ENCODE assay signal across 39 cellular contexts in the genomic region with DNA sequence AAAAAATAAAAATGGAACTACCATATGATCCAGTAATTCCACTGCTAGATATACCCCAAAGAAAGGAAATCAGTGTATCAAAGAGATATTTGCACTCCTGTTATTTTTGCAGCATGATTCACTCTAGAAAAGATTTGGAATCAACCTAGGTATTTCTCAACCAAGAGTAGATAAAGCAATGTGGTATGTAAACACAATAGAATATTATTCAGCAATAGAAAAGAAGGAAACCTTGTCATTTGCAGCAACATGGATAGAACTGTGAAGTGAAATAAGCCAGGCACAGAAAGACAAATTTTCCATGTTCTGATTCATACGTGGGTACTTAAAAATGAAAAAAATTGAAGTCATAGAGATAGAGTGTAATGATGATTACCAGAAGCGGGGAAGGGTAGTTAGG.
"Had no signal": no experiment of that assay in that cellular context is flagged by ENCODE, and none has a peak within 500 bp of the region (broad histone marks: within the 10 kb centered on the region; RNA-seq: fewer than 3 reads in every experiment).

No MANE protein-coding gene starts in this region.

- FAIRE-seq: bronchial epithelial cell, TTC549 had no signal

- H3K36me3 Mint-ChIP-seq: activated CD8-positive, alpha-beta memory T cell treated with anti-CD3 and anti-CD28 coated beads, Interleukin-2, amount 10 ng/mL, durations not matched to agents 7 days and 5 days; activated naive CD4-positive, alpha-beta T cell treated with anti-CD3 and anti-CD28 coated beads, Interleukin-2, amount 10 ng/mL, durations not matched to agents 7 days and 5 days; activated naive CD4-positive, alpha-beta T cell treated with anti-CD3 and anti-CD28 coated beads, Interleukin-2, amount 50 U/mL, for 24 hours; activated naive CD8-positive, alpha-beta T cell; activated naive CD8-positive, alpha-beta T cell treated with anti-CD3 and anti-CD28 coated beads, Interleukin-2, amount 10 ng/mL, durations not matched to agents 7 days and 5 days; brain had no signal

- DNase-seq: activated CD4-positive, alpha-beta memory T cell treated with anti-CD3 and anti-CD28 coated beads, Interleukin-2, amount 10 ng/mL, durations not matched to agents 7 days and 5 days; activated CD4-positive, alpha-beta T cell treated with anti-CD3 and anti-CD28 coated beads for 1 hour; activated CD4-positive, alpha-beta T cell treated with anti-CD3 and anti-CD28 coated beads for 36 hours; activated CD4-positive, alpha-beta T cell treated with anti-CD3 and anti-CD28 coated beads for 48 hours; activated CD4-positive, alpha-beta T cell treated with anti-CD3 and anti-CD28 coated beads, Interleukin-2, amount 10 ng/mL, durations not matched to agents 7 days and 5 days; activated CD4-positive, alpha-beta T cell treated with anti-CD3 and anti-CD28 coated beads, Interleukin-2, amount 50 U/mL, for 48 hours; activated CD4-positive, CD25-positive, alpha-beta regulatory T cell; activated CD8-positive, alpha-beta memory T cell treated with anti-CD3 and anti-CD28 coated beads for 24 hours; activated CD8-positive, alpha-beta memory T cell treated with anti-CD3 and anti-CD28 coated beads, Interleukin-2, amount 10 ng/mL, durations not matched to agents 7 days and 5 days; activated CD8-positive, alpha-beta memory T cell treated with anti-CD3 and anti-CD28 coated beads, Interleukin-2, amount 50 U/mL, for 48 hours; activated CD8-positive, alpha-beta T cell treated with anti-CD3 and anti-CD28 coated beads, Interleukin-2, amount 10 ng/mL, durations not matched to agents 7 days and 5 days; activated effector memory CD4-positive, alpha-beta T cell treated with Interleukin-2 at 50 U/mL for 16 hours; activated gamma-delta T cell; activated naive CD4-positive, alpha-beta T cell treated with anti-CD3 and anti-CD28 coated beads, Interleukin-2, amount 10 ng/mL, durations not matched to agents 7 days and 5 days; activated naive CD4-positive, alpha-beta T cell treated with Interleukin-2 at 50 U/mL for 16 hours; activated naive CD8-positive, alpha-beta T cell treated with anti-CD3 and anti-CD28 coated beads, Interleukin-2, amount 10 ng/mL, durations not matched to agents 7 days and 5 days; activated naive CD8-positive, alpha-beta T cell treated with anti-CD3 and anti-CD28 coated beads, Interleukin-2, amount 50 U/mL, for 24 hours; activated T-cell treated with anti-CD3 and anti-CD28 coated beads, Interleukin-2, amount 50 U/mL, for 24 hours; activated T-cell treated with anti-CD3 and anti-CD28 coated beads, Interleukin-2, amount 50 U/mL, for 48 hours; amniotic stem cell; aorta; caudate nucleus; cerebellar nuclear complex; T-helper 1 cell; T-helper 2 cell; T-helper 9 cell; WERI-Rb-1 had no signal

- H3K36me3 ChIP-seq: cardiac muscle cell, WERI-Rb-1 had no signal

- H3K27ac Mint-ChIP-seq: activated CD4-positive, alpha-beta memory T cell treated with anti-CD3 and anti-CD28 coated beads, Interleukin-2, amount 10 ng/mL, durations not matched to agents 7 days and 5 days; activated CD4-positive, alpha-beta T cell treated with anti-CD3 and anti-CD28 coated beads for 36 hours; activated CD4-positive, alpha-beta T cell treated with anti-CD3 and anti-CD28 coated beads, Interleukin-2, amount 10 ng/mL, durations not matched to agents 7 days and 5 days; activated CD8-positive, alpha-beta memory T cell treated with anti-CD3 and anti-CD28 coated beads, Interleukin-2, amount 10 ng/mL, durations not matched to agents 7 days and 5 days; activated CD8-positive, alpha-beta T cell treated with anti-CD3 and anti-CD28 coated beads, Interleukin-2, amount 10 ng/mL, durations not matched to agents 7 days and 5 days; activated naive CD4-positive, alpha-beta T cell treated with anti-CD3 and anti-CD28 coated beads, Interleukin-2, amount 10 ng/mL, durations not matched to agents 7 days and 5 days; activated naive CD4-positive, alpha-beta T cell treated with anti-CD3 and anti-CD28 coated beads, Interleukin-2, amount 50 U/mL, for 24 hours; activated naive CD8-positive, alpha-beta T cell; activated naive CD8-positive, alpha-beta T cell treated with anti-CD3 and anti-CD28 coated beads, Interleukin-2, amount 10 ng/mL, durations not matched to agents 7 days and 5 days; activated naive CD8-positive, alpha-beta T cell treated with anti-CD3 and anti-CD28 coated beads, Interleukin-2, amount 50 U/mL, for 24 hours; activated T-cell treated with anti-CD3 and anti-CD28 coated beads, Interleukin-2, amount 50 U/mL, for 24 hours; activated T-helper 2 cell treated with anti-CD3 and anti-CD28 coated beads, Interferon-gamma antibody, Interleukin-2, Interleukin-4, amounts not matched to agents 10 μg/mL and 5 μg/mL and 100 μg/mL, durations not matched to agents 14 hours and 24 hours and 36 hours; brain; T-helper 1 cell treated with Interleukin-12 subunit alpha and Interleukin-12 subunit beta and Interleukin-4 antibody, amounts not matched to agents 30 μg/mL and 1 μg/mL, for 36 hours; T-helper 2 cell treated with Interferon-gamma antibody and Interleukin-4, amounts not matched to agents 5 μg/mL and 100 μg/mL, for 36 hours; WTC11 had no signal

- H3K9me3 Mint-ChIP-seq: activated CD4-positive, alpha-beta T cell treated with anti-CD3 and anti-CD28 coated beads, Interleukin-2, amount 10 ng/mL, durations not matched to agents 7 days and 5 days; activated naive CD4-positive, alpha-beta T cell treated with anti-CD3 and anti-CD28 coated beads, Interleukin-2, amount 10 ng/mL, durations not matched to agents 7 days and 5 days; activated naive CD4-positive, alpha-beta T cell treated with anti-CD3 and anti-CD28 coated beads, Interleukin-2, amount 50 U/mL, for 24 hours; T-helper 1 cell treated with Interleukin-12 subunit alpha and Interleukin-12 subunit beta and Interleukin-4 antibody, amounts not matched to agents 30 μg/mL and 1 μg/mL, for 36 hours had no signal

- H3K4me1 Mint-ChIP-seq: activated CD4-positive, alpha-beta memory T cell treated with anti-CD3 and anti-CD28 coated beads, Interleukin-2, amount 10 ng/mL, durations not matched to agents 7 days and 5 days; activated CD4-positive, alpha-beta T cell treated with anti-CD3 and anti-CD28 coated beads for 36 hours; activated CD4-positive, alpha-beta T cell treated with anti-CD3 and anti-CD28 coated beads, Interleukin-2, amount 10 ng/mL, durations not matched to agents 7 days and 5 days; activated CD8-positive, alpha-beta memory T cell treated with anti-CD3 and anti-CD28 coated beads, Interleukin-2, amount 10 ng/mL, durations not matched to agents 7 days and 5 days; activated naive CD4-positive, alpha-beta T cell treated with anti-CD3 and anti-CD28 coated beads, Interleukin-2, amount 10 ng/mL, durations not matched to agents 7 days and 5 days; activated naive CD4-positive, alpha-beta T cell treated with anti-CD3 and anti-CD28 coated beads, Interleukin-2, amount 50 U/mL, for 24 hours; activated naive CD8-positive, alpha-beta T cell treated with anti-CD3 and anti-CD28 coated beads, Interleukin-2, amount 10 ng/mL, durations not matched to agents 7 days and 5 days; activated naive CD8-positive, alpha-beta T cell treated with anti-CD3 and anti-CD28 coated beads, Interleukin-2, amount 50 U/mL, for 24 hours; central memory CD8-positive, alpha-beta T cell had no signal

- H3K27me3 Mint-ChIP-seq: activated CD4-positive, alpha-beta memory T cell treated with anti-CD3 and anti-CD28 coated beads, Interleukin-2, amount 10 ng/mL, durations not matched to agents 7 days and 5 days; activated CD4-positive, alpha-beta T cell treated with anti-CD3 and anti-CD28 coated beads for 36 hours; activated CD4-positive, alpha-beta T cell treated with anti-CD3 and anti-CD28 coated beads, Interleukin-2, amount 10 ng/mL, durations not matched to agents 7 days and 5 days; activated CD8-positive, alpha-beta memory T cell treated with anti-CD3 and anti-CD28 coated beads, Interleukin-2, amount 10 ng/mL, durations not matched to agents 7 days and 5 days; activated naive CD4-positive, alpha-beta T cell treated with anti-CD3 and anti-CD28 coated beads, Interleukin-2, amount 10 ng/mL, durations not matched to agents 7 days and 5 days; activated naive CD4-positive, alpha-beta T cell treated with anti-CD3 and anti-CD28 coated beads, Interleukin-2, amount 50 U/mL, for 24 hours; activated naive CD8-positive, alpha-beta T cell; activated naive CD8-positive, alpha-beta T cell treated with anti-CD3 and anti-CD28 coated beads, Interleukin-2, amount 10 ng/mL, durations not matched to agents 7 days and 5 days; activated naive CD8-positive, alpha-beta T cell treated with anti-CD3 and anti-CD28 coated beads, Interleukin-2, amount 50 U/mL, for 24 hours; activated T-cell treated with anti-CD3 and anti-CD28 coated beads, Interleukin-2, amount 50 U/mL, for 24 hours; brain; central memory CD8-positive, alpha-beta T cell had no signal

- H3K4me3 ChIP-seq: cardiac muscle cell had no signal

- H3K4me3 Mint-ChIP-seq: activated CD4-positive, alpha-beta memory T cell treated with anti-CD3 and anti-CD28 coated beads, Interleukin-2, amount 10 ng/mL, durations not matched to agents 7 days and 5 days; activated CD4-positive, alpha-beta T cell treated with anti-CD3 and anti-CD28 coated beads for 36 hours; activated CD4-positive, alpha-beta T cell treated with anti-CD3 and anti-CD28 coated beads, Interleukin-2, amount 10 ng/mL, durations not matched to agents 7 days and 5 days; activated CD8-positive, alpha-beta memory T cell treated with anti-CD3 and anti-CD28 coated beads, Interleukin-2, amount 10 ng/mL, durations not matched to agents 7 days and 5 days; activated CD8-positive, alpha-beta T cell treated with anti-CD3 and anti-CD28 coated beads, Interleukin-2, amount 10 ng/mL, durations not matched to agents 7 days and 5 days; activated naive CD4-positive, alpha-beta T cell treated with anti-CD3 and anti-CD28 coated beads, Interleukin-2, amount 10 ng/mL, durations not matched to agents 7 days and 5 days; activated naive CD4-positive, alpha-beta T cell treated with anti-CD3 and anti-CD28 coated beads, Interleukin-2, amount 50 U/mL, for 24 hours; activated naive CD8-positive, alpha-beta T cell; activated naive CD8-positive, alpha-beta T cell treated with anti-CD3 and anti-CD28 coated beads, Interleukin-2, amount 10 ng/mL, durations not matched to agents 7 days and 5 days; activated naive CD8-positive, alpha-beta T cell treated with anti-CD3 and anti-CD28 coated beads, Interleukin-2, amount 50 U/mL, for 24 hours; activated T-cell treated with anti-CD3 and anti-CD28 coated beads, Interleukin-2, amount 50 U/mL, for 24 hours; brain; central memory CD8-positive, alpha-beta T cell; T-helper 1 cell treated with Interleukin-12 subunit alpha and Interleukin-12 subunit beta and Interleukin-4 antibody, amounts not matched to agents 30 μg/mL and 1 μg/mL, for 36 hours; T-helper 2 cell treated with Interferon-gamma antibody and Interleukin-4, amounts not matched to agents 5 μg/mL and 100 μg/mL, for 36 hours; WTC11 had no signal

- ATAC-seq: activated CD4-positive, alpha-beta T cell treated with anti-CD3 and anti-CD28 coated beads for 36 hours; activated CD4-positive, CD25-positive, alpha-beta regulatory T cell treated with anti-CD3 and anti-CD28 coated beads, Interleukin-2, amount 50 U/mL, for 24 hours; activated CD8-positive, alpha-beta memory T cell treated with anti-CD3 and anti-CD28 coated beads, Interleukin-2, amount 10 ng/mL, durations not matched to agents 7 days and 5 days; activated CD8-positive, alpha-beta T cell treated with anti-CD3 and anti-CD28 coated beads, Interleukin-2, amount 10 ng/mL, durations not matched to agents 7 days and 5 days; activated naive CD8-positive, alpha-beta T cell treated with anti-CD3 and anti-CD28 coated beads, Interleukin-2, amount 50 U/mL, for 24 hours; WTC11 had no signal

- H3K27ac ChIP-seq: cardiac muscle cell, WERI-Rb-1 had no signal

- H3K27me3 ChIP-seq: cardiac muscle cell had no signal
